ENCODE assay signal across 8 cellular contexts in the genomic region with DNA sequence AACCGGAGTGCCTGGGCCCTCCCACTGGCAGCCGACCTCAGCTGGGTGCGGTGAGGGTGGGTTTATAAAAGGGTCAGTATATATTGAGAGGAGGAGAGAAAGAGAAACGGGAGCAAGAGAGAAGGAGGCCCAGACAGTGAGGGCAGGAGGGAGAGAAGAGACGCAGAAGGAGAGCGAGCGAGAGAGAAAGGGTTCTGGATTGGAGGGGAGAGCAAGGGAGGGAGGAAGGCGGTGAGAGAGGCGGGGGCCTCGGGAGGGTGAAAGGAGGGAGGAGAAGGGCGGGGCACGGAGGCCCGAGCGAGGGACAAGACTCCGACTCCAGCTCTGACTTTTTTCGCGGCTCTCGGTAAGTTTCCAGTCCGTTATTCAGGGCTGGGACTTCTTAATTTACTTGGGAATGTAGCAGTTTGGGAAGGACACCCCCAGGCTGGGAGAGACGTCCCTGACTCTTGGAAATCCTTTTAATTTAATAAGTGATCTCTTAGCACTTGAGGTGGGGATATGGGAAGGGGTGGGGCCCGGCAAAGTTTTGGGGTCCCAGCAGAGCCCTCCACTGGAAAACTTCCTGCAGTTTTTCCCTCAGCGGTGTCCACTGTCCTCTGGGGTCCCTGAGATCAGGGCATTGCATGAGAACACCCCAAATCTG. TPM values are rescaled to one million over a fixed set of nuclear protein-coding genes. Genes with fewer than 3 reads are reported as not detected.
DNase-seq lines count a peak whose midpoint lies in the region; ATAC-seq lines count a peak whose summit lies in the region.

Gene EMP3 (plus strand): TSS at position 288 of the 646 bp plus-strand sequence. CDS start 1,293 bp downstream, outside the sequence.

- DNase-seq in EL (peak; percentile 93), M059J (ENCODE audit: low read depth) (peak; percentile 93), left colon (peak; percentile 80 to 82), NCI-H128 (lab: John Stamatoyannopoulos, UW; ENCODE audit: unreplicated experiment) (no peak), putamen (ENCODE audit: low spot score) (no peak)
- DNase-seq in central memory CD8-positive, alpha-beta T cell (ENCODE audit: low spot score in 2 of 2): peak; percentile 54 to 79
- DNase-seq in stimulated activated CD4-positive, alpha-beta T cell treated with anti-CD3 and anti-CD28 coated beads, Interleukin-4, amount 100 ng/mL, for 24 hours: peak; percentile 86

- peak; percentile 34 to 35 for ATAC-seq in activated CD4-positive, CD25-positive, alpha-beta regulatory T cell treated with anti-CD3 and anti-CD28 coated beads, Interleukin-2, amount 50 U/mL, for 24 hours
- ATAC-seq in central memory CD8-positive, alpha-beta T cell (replicated peaks; ENCODE audit: extremely low read depth, poor library complexity, severe bottlenecking): peak; percentile 37
- no peak for ATAC-seq in left colon

- H3K4me3 Mint-ChIP-seq in central memory CD8-positive, alpha-beta T cell: peak within 1 kb of the TSS; percentile 99

- no peaks in the 10 kb centered on the region for H3K27me3 Mint-ChIP-seq in central memory CD8-positive, alpha-beta T cell

- peak within 1 kb of the TSS; percentile 99 for H3K27ac Mint-ChIP-seq in central memory CD8-positive, alpha-beta T cell (ENCODE audit: low read depth)

- no peaks in the 10 kb centered on the region for H3K9me3 Mint-ChIP-seq in central memory CD8-positive, alpha-beta T cell

- H3K36me3 Mint-ChIP-seq in central memory CD8-positive, alpha-beta T cell (ENCODE audit: insufficient read depth): peaks cover 51% of the 10 kb centered on the region

- intact Hi-C loops in left colon (cut with DNase I, micrococcal nuclease): no loop called here

- H3K4me1 Mint-ChIP-seq in central memory CD8-positive, alpha-beta T cell: peaks cover 86% of the 10 kb centered on the region

RNA-seq across cellular contexts. Expression of gene EMP3, which starts in this region (rescaled TPM):
- total RNA-seq in M059J (2014; rRNA removed; shearing (Covaris generic)): 87.2 and 98.0 TPM in 2 replicates
- total RNA-seq in left colon: 10 to 100 TPM in 1 of 2 donors, 1 to 10 TPM in 1; 8.4 to 33.4 TPM

Comparison
In these comparisons a context has a peak if more than half of its experiments do, and no peak if none do; other contexts are left out.
1. DNase-seq: peak in EL (single experiment), M059J (single experiment), central memory CD8-positive, alpha-beta T cell (2 of 2), left colon (2 of 2) and stimulated activated CD4-positive, alpha-beta T cell treated with anti-CD3 and anti-CD28 coated beads, Interleukin-4, amount 100 ng/mL, for 24 hours (single experiment); none in NCI-H128 (single experiment) and putamen (single experiment).